10 cellular contexts compared by ENCODE assay signal in genomic region chr6:56940463-56940862, GRCh38. TPM values are rescaled to one million over a fixed set of nuclear protein-coding genes. Genes with fewer than 3 reads are reported as not detected.
"Had no signal": no experiment of that assay in that cellular context is flagged by ENCODE, and none has a peak within 500 bp of the region (broad histone marks: within the 10 kb centered on the region; RNA-seq: fewer than 3 reads in every experiment).

No MANE protein-coding gene starts in this region.

- FAIRE-seq: HTR-8/SVneo, K562 had no signal

- H3K4me3 ChIP-seq: K562 had no signal

- DNase-seq: Karpas-422, Kasumi-1, KBM-7, KG1 had no signal

- H3K4me2 ChIP-seq: KMS-11 had no signal

- H3K27ac ChIP-seq: HL-60, KMS-11 had no signal

- H3K9ac ChIP-seq: KMS-11 had no signal

- ATAC-seq: K562 had no signal

RNA-seq across cellular contexts. Expression of gene BEND6, which starts 14.4 kb away (rescaled TPM):
- total RNA-seq: HT-29 had no signal
- polyA plus RNA-seq: IgD-negative memory B cell had no signal
